ENCODE assay signal across 19 cellular contexts in the genomic region with DNA sequence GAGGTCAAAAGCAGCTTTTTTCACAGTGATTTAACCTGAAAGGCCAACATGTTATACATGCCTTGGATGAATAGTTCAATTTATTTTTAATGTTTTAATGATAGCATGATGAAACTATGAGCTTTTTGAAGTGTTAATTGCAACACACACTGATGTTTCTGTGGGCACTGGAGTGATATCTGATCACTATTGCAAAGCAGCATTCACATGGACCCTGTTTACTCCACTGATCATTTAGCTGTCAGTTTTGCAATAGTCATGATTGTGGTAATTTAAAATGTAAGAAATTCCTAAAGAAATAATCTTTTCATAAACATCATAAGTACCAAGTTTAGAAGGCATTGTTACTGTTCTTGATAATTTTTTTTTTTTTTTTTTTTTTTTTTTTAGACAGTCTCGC.
"Had no signal": no experiment of that assay in that cellular context is flagged by ENCODE, and none has a peak within 500 bp of the region (broad histone marks: within the 10 kb centered on the region; RNA-seq: fewer than 3 reads in every experiment).

No MANE protein-coding gene starts in this region.

- H3K4me2 ChIP-seq: hepatocyte had no signal

- H3K27ac ChIP-seq: ascending aorta, hepatocyte, prostate gland, skin epidermis had no signal

- H3K9me3 ChIP-seq: ascending aorta, mucosa of descending colon, prostate gland had no signal

- ATAC-seq: activated naive CD8-positive, alpha-beta T cell treated with anti-CD3 and anti-CD28 coated beads, Interleukin-2, amount 50 U/mL, for 24 hours; esophagus mucosa; left cardiac atrium; mucosa of descending colon; right cardiac atrium; stimulated activated naive CD8-positive, alpha-beta T cell treated with anti-CD3 and anti-CD28 coated beads, Interleukin-15, amount 100 ng/mL, for 72 hours had no signal

- DNase-seq: activated B cell treated with CpG ODN at 0.5 μM for 24 hours; activated CD4-positive, alpha-beta memory T cell treated with anti-CD3 and anti-CD28 coated beads for 36 hours; activated CD4-positive, alpha-beta T cell treated with anti-CD3 and anti-CD28 coated beads for 4 hours; activated naive CD8-positive, alpha-beta T cell treated with anti-CD3 and anti-CD28 coated beads, Interleukin-2, amount 50 U/mL, for 24 hours; cortex of kidney; effector CD4-positive, alpha-beta T cell; foreskin fibroblast; left cardiac atrium; mesenchymal stem cell; mucosa of descending colon; naive B cell; right cardiac atrium; stimulated activated CD4-positive, alpha-beta T cell treated with anti-CD3 and anti-CD28 coated beads, Interleukin-2, amount 100 ng/mL, for 48 hours; stimulated activated naive CD8-positive, alpha-beta T cell treated with anti-CD3 and anti-CD28 coated beads, Interleukin-15, amount 100 ng/mL, for 72 hours had no signal

- H3K79me2 ChIP-seq: hepatocyte had no signal

- H2AFZ ChIP-seq: hepatocyte had no signal

- H3K27me3 ChIP-seq: ascending aorta, hepatocyte had no signal

- H3K4me1 Mint-ChIP-seq: activated B cell treated with CpG ODN at 0.5 μM for 24 hours had no signal

- H3K27ac Mint-ChIP-seq: activated B cell treated with CpG ODN at 0.5 μM for 24 hours; activated CD4-positive, alpha-beta memory T cell treated with anti-CD3 and anti-CD28 coated beads for 36 hours; activated naive CD8-positive, alpha-beta T cell treated with anti-CD3 and anti-CD28 coated beads, Interleukin-2, amount 50 U/mL, for 24 hours; naive B cell; stimulated activated naive CD8-positive, alpha-beta T cell treated with anti-CD3 and anti-CD28 coated beads, Interleukin-15, amount 100 ng/mL, for 72 hours had no signal

- H3K4me1 ChIP-seq: ascending aorta had no signal

- H3K4me3 Mint-ChIP-seq: activated B cell treated with CpG ODN at 0.5 μM for 24 hours; activated CD4-positive, alpha-beta memory T cell treated with anti-CD3 and anti-CD28 coated beads for 36 hours; activated naive CD8-positive, alpha-beta T cell treated with anti-CD3 and anti-CD28 coated beads, Interleukin-2, amount 50 U/mL, for 24 hours; naive B cell had no signal

- H3K36me3 ChIP-seq: prostate gland had no signal

- H3K27me3 Mint-ChIP-seq: activated CD4-positive, alpha-beta memory T cell treated with anti-CD3 and anti-CD28 coated beads for 36 hours; activated naive CD8-positive, alpha-beta T cell treated with anti-CD3 and anti-CD28 coated beads, Interleukin-2, amount 50 U/mL, for 24 hours; naive B cell; stimulated activated naive CD8-positive, alpha-beta T cell treated with anti-CD3 and anti-CD28 coated beads, Interleukin-15, amount 100 ng/mL, for 72 hours had no signal

- H3K4me3 ChIP-seq: ascending aorta, hepatocyte, mucosa of descending colon, prostate gland, skin epidermis had no signal
